1 cellular context compared by ENCODE assay signal in genomic region chr6:158854214-158855101, GRCh38.
A peak's percentile ranks its signal among the peaks of the same experiment; 100 is the strongest.
TF ChIP-seq lines count a peak whose summit lies in the region.

No MANE protein-coding gene starts in this region.

TF ChIP-seq in K562, 482 proteins besides CTCF, POLR2A, EP300 and RAD21 (continued from another document and continues in another):
- TF ChIP-seq HMBOX1 (IDR thresholded peaks at IDR 0.05) (peak; percentile 84), DDX20 (tag; IDR thresholded peaks at IDR 0.05; ENCODE audit: low read depth) (no peak), CREB1 (IDR thresholded peaks at IDR 0.05) (no peak), CREB1 (CRISPR knock-in tag; IDR thresholded peaks at IDR 0.05) (no peak), ZNF124 (CRISPR knock-in tag; IDR thresholded peaks at IDR 0.05) (no peak), ZNF77 (CRISPR knock-in tag; IDR thresholded peaks at IDR 0.05) (no peak), ZBTB17 (CRISPR knock-in tag; IDR thresholded peaks at IDR 0.05) (0 out of 2 replicates have a peak, but pooled peaks have one; percentile 14), ZNF511 (CRISPR knock-in tag; IDR thresholded peaks at IDR 0.05) (no peak), JUND (IDR thresholded peaks at IDR 0.05; ENCODE audit: borderline replicate concordance, low read depth, low read length) (peak; percentile 91), JUND (tag; IDR thresholded peaks at IDR 0.05; ENCODE audit: borderline replicate concordance, low read depth, low read length) (peak; percentile 91; the same call in 2 of the 3 replicates), MGA (IDR thresholded peaks at IDR 0.05) (peak; percentile 23; the same call in 1 of the 2 replicates), EWSR1 (IDR thresholded peaks at IDR 0.05; ENCODE audit: borderline replicate concordance, low read depth, partially characterized antibody) (no peak), HMGN3 (IDR thresholded peaks at IDR 0.05; ENCODE audit: borderline replicate concordance, extremely low read depth, insufficient read length, low read depth, low read length) (no peak), POLR3G (IDR thresholded peaks at IDR 0.05; ENCODE audit: extremely low read depth, insufficient read length, insufficient replicate concordance) (no peak), SRSF1 (IDR thresholded peaks at IDR 0.05; ENCODE audit: low read depth, low read length) (no peak), ZBTB5 (IDR thresholded peaks at IDR 0.05) (no peak), ZEB2 (IDR thresholded peaks at IDR 0.05) (peak; percentile 85), ZNF695 (CRISPR knock-in tag; IDR thresholded peaks at IDR 0.05) (no peak), ZZZ3 (IDR thresholded peaks at IDR 0.05) (no peak), ZNF277 (CRISPR knock-in tag; IDR thresholded peaks at IDR 0.05; ENCODE audit: borderline replicate concordance) (no peak), TFAM (CRISPR knock-in tag; conservative IDR thresholded peaks at IDR 0.05) (no peak), THRA (IDR thresholded peaks at IDR 0.05) (no peak), E4F1 (CRISPR knock-in tag; IDR thresholded peaks at IDR 0.05; ENCODE audit: borderline replicate concordance) (no peak), GTF2A2 (tag; IDR thresholded peaks at IDR 0.05) (no peak), ZNF140 (CRISPR knock-in tag; IDR thresholded peaks at IDR 0.05) (no peak), MCM2 (IDR thresholded peaks at IDR 0.05; ENCODE audit: low read depth) (no peak), CHD4 (IDR thresholded peaks at IDR 0.05; ENCODE audit: insufficient read depth, insufficient replicate concordance, low read depth, low read length, poor library complexity, severe bottlenecking) (no peak), MAFG (tag; conservative IDR thresholded peaks at IDR 0.05) (peak; percentile 96), E2F3 (CRISPR knock-in tag; IDR thresholded peaks at IDR 0.05) (peak; percentile 34; the same call in 1 of the 2 replicates), TFE3 (CRISPR knock-in tag; IDR thresholded peaks at IDR 0.05) (no peak), RBM22 (IDR thresholded peaks at IDR 0.05; ENCODE audit: low read depth, low read length, poor library complexity, severe bottlenecking) (no peak), NR1H2 (CRISPR knock-in tag; IDR thresholded peaks at IDR 0.05) (no peak), HDAC8 (tag; IDR thresholded peaks at IDR 0.05) (no peak)
